ENCODE assay signal across 8 cellular contexts in genomic region chr18:11850821-11851155, GRCh38. TPM values are rescaled to one million over a fixed set of nuclear protein-coding genes. Genes with fewer than 3 reads are reported as not detected.
DNase-seq lines count a peak whose midpoint lies in the region; ATAC-seq and TF ChIP-seq lines count a peak whose summit lies in the region.

No MANE protein-coding gene starts in this region.

- peaks cover 45% of the 10 kb centered on the region for H3K79me2 ChIP-seq in PC-9 (ENCODE audit: low read depth)

- no peak for DNase-seq in activated naive CD4-positive, alpha-beta T cell treated with anti-CD3 and anti-CD28 coated beads, Interleukin-2, amount 10 ng/mL, durations not matched to agents 7 days and 5 days
- no peak for DNase-seq in activated naive CD4-positive, alpha-beta T cell (lab: John Stamatoyannopoulos, UW)
- DNase-seq in PC-9 (peak in 1 of 2 experiments; percentile 45), endodermal cell (no peak), myocyte (ENCODE audit: low read depth) (peak; percentile 78), H4 (ENCODE audit: low spot score) (no peak), mesenteric fat pad (ENCODE audit: low spot score) (no peak)

- H3K9me3 Mint-ChIP-seq in activated naive CD4-positive, alpha-beta T cell treated with anti-CD3 and anti-CD28 coated beads, Interleukin-2, amount 10 ng/mL, durations not matched to agents 7 days and 5 days, result no peaks in the 10 kb centered on the region
- no peaks in the 10 kb centered on the region for H3K9me3 Mint-ChIP-seq in endodermal cell

- peak overlapping the region; percentile 99 for H3K27ac Mint-ChIP-seq in activated naive CD4-positive, alpha-beta T cell treated with anti-CD3 and anti-CD28 coated beads, Interleukin-2, amount 10 ng/mL, durations not matched to agents 7 days and 5 days
- peak overlapping the region; percentile 100 for H3K27ac Mint-ChIP-seq in endodermal cell

- H3K27me3 Mint-ChIP-seq in activated naive CD4-positive, alpha-beta T cell treated with anti-CD3 and anti-CD28 coated beads, Interleukin-2, amount 10 ng/mL, durations not matched to agents 7 days and 5 days, result peaks cover 18% of the 10 kb centered on the region
- H3K27me3 Mint-ChIP-seq in endodermal cell (ENCODE audit: insufficient read depth), result no peaks in the 10 kb centered on the region

- H3K4me1 ChIP-seq in PC-9 (replicated peaks; ENCODE audit: insufficient read depth) (peaks cover 34% of the 10 kb centered on the region), endodermal cell (ENCODE audit: control insufficient read depth, insufficient read depth, low read length) (peaks cover 6% of the 10 kb centered on the region)

- intact Hi-C loops in PC-9 (cut with micrococcal nuclease; ENCODE audit: unreplicated experiment), result loop anchor here (1.0 kb wide), 2 partner anchors 10 to 42 kb away; no protein-coding TSS in a partner anchor

- H3F3A ChIP-seq in PC-9 (ENCODE audit: insufficient read depth, low read depth), result peaks cover 37% of the 10 kb centered on the region

- BruUV-seq in PC-9 (replicated peaks; lab: Mats Ljungman, UMichigan), result TSS peak; percentile 64

- peak overlapping the region; percentile 100 for H3K4me2 ChIP-seq in PC-9

- CTCF ChIA-PET in activated naive CD4-positive, alpha-beta T cell treated with anti-CD3 and anti-CD28 coated beads, Interleukin-2, amount 10 ng/mL, durations not matched to agents 7 days and 5 days (lab: Charles Lee), result interaction anchor here (0.6 kb wide), 1 partner anchor 189 kb away, joined by 3 read pairs; no protein-coding TSS in a partner anchor
- CTCF ChIA-PET in PC-9 (lab: Charles Lee), result no interaction called here

- no peaks in the 10 kb centered on the region for H3K9me2 ChIP-seq in PC-9 (ENCODE audit: insufficient read depth)

- peaks cover 8% of the 10 kb centered on the region for H3K36me3 Mint-ChIP-seq in activated naive CD4-positive, alpha-beta T cell treated with anti-CD3 and anti-CD28 coated beads, Interleukin-2, amount 10 ng/mL, durations not matched to agents 7 days and 5 days
- peaks cover 2% of the 10 kb centered on the region for H3K36me3 Mint-ChIP-seq in endodermal cell (ENCODE audit: low read depth)

- peaks cover 35% of the 10 kb centered on the region for H3K4me1 Mint-ChIP-seq in activated naive CD4-positive, alpha-beta T cell treated with anti-CD3 and anti-CD28 coated beads, Interleukin-2, amount 10 ng/mL, durations not matched to agents 7 days and 5 days
- peaks cover 21% of the 10 kb centered on the region for H3K4me1 Mint-ChIP-seq in endodermal cell

- peak; percentile 29 for ATAC-seq in HG03045 (IDR thresholded peaks at IDR 0.05; ENCODE audit: unreplicated experiment)

- no peaks in the 10 kb centered on the region for H3K36me3 ChIP-seq in PC-9 (ENCODE audit: low read depth)
- no peaks in the 10 kb centered on the region for H3K36me3 ChIP-seq in endodermal cell (ENCODE audit: control insufficient read depth, insufficient read depth, low read length)

- H3K4me3 Mint-ChIP-seq in activated naive CD4-positive, alpha-beta T cell treated with anti-CD3 and anti-CD28 coated beads, Interleukin-2, amount 10 ng/mL, durations not matched to agents 7 days and 5 days, result peak overlapping the region; percentile 99
- H3K4me3 Mint-ChIP-seq in endodermal cell, result peak overlapping the region; percentile 97

- H3K9me3 ChIP-seq in PC-9 (ENCODE audit: insufficient read depth, low read depth) (no peaks in the 10 kb centered on the region), endodermal cell (ENCODE audit: control insufficient read depth, low read length) (no peaks in the 10 kb centered on the region)

- H3K27me3 ChIP-seq in PC-9 (ENCODE audit: insufficient read depth, low read depth) (no peaks in the 10 kb centered on the region), endodermal cell (ENCODE audit: control insufficient read depth, insufficient read depth, low read length, poor library complexity, severe bottlenecking) (no peaks in the 10 kb centered on the region)

- H2AFZ ChIP-seq in PC-9, result peak overlapping the region; percentile 76

- TF ChIP-seq CTCF in PC-9 (conservative IDR thresholded peaks at IDR 0.05) (no peak), endodermal cell (conservative IDR thresholded peaks at IDR 0.05) (no peak)

- H4K20me1 ChIP-seq in PC-9 (ENCODE audit: insufficient read depth), result peaks cover 10% of the 10 kb centered on the region; the same call in 1 of the 2 replicates

- H3K4me3 ChIP-seq in PC-9 (peak overlapping the region; percentile 98), endodermal cell (ENCODE audit: low read length) (peak overlapping the region; percentile 95)

- 4 to 21% methylated on average over 4 to 10 of the region's 10 CpGs for WGBS in endodermal cell (ENCODE audit: insufficient coverage in 1 of 2, insufficient read length in 1 of 2), 2 experiments

- POLR2A ChIA-PET in PC-9 (lab: Charles Lee; ENCODE audit: unreplicated experiment), result interaction anchor here (0.5 kb wide), 1 partner anchor 17 kb away, joined by 11 read pairs; no protein-coding TSS in a partner anchor

- H3K27ac ChIP-seq in PC-9, result peak overlapping the region; percentile 83
- peak overlapping the region; percentile 52 for H3K27ac ChIP-seq in endodermal cell (ENCODE audit: low read depth, low read length)

- H3K9ac ChIP-seq in endodermal cell (ENCODE audit: extremely low read depth, low read length, poor library complexity, severe bottlenecking), result peak overlapping the region; percentile 96

RNA-seq across cellular contexts. Expression of gene CHMP1B, which starts 0.4 kb away (rescaled TPM):
- total RNA-seq in PC-9 (2021) (68.0 and 73.6 TPM in 2 replicates), endodermal cell (10 to 100 TPM; 35.3 to 35.8 TPM), myocyte (46.1 and 52.9 TPM in 2 replicates), mesenteric fat pad (43.9 TPM)
- polyA plus RNA-seq in endodermal cell (2013, experiment 1 of 2), result 37.6 TPM
- polyA plus RNA-seq in endodermal cell (2013, experiment 2 of 2), result 35.4 TPM
- polyA plus RNA-seq in myocyte (2012), result 35.0 TPM
- total RNA-seq in H4 (2014; rRNA removed; shearing (Covaris generic)), result 49.8 and 54.4 TPM in 2 replicates

RNA-seq across cellular contexts. Expression of gene MPPE1, which starts 57.3 kb away (rescaled TPM):
- total RNA-seq in PC-9 (2021) (40.7 and 54.9 TPM in 2 replicates), endodermal cell (10 to 100 TPM; 27.3 to 33.5 TPM), myocyte (25.0 and 76.0 TPM in 2 replicates), mesenteric fat pad (30.5 TPM)
- 19.5 TPM for polyA plus RNA-seq in endodermal cell (2013, experiment 1 of 2)
- polyA plus RNA-seq in endodermal cell (2013, experiment 2 of 2), result 14.6 TPM
- 32.4 TPM for polyA plus RNA-seq in myocyte (2012)
- total RNA-seq in H4 (2014; rRNA removed; shearing (Covaris generic)), result 9.1 and 21.9 TPM in 2 replicates
